12 cellular contexts compared by ENCODE assay signal in the genomic region with DNA sequence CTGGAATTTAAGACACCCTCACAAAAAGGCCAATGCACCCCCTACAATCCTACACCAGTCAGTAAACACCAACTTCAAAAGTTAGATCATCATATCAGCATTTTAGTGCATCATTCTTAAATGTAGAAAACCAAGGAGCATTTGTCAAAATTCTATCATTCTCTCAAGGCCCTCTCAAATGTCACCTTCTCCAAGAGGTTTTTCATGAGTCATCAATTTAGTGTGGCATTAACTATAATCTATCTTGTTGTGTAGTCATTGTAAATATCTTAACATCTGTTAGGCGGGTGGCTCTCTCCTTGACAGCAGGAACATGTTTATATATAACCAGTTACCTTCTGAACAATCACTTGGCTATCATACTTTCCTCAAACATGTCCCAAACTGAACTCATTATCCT.
DNase-seq lines count a peak whose midpoint lies in the region; TF ChIP-seq lines count a peak whose summit lies in the region.
"Had no signal": no experiment of that assay in that cellular context is flagged by ENCODE, and none has a peak within 500 bp of the region (broad histone marks: within the 10 kb centered on the region; RNA-seq: fewer than 3 reads in every experiment).

No MANE protein-coding gene starts in this region.

- TF ChIP-seq CTCF in fibroblast of mammary gland (conservative IDR thresholded peaks at IDR 0.05; ENCODE audit: control insufficient read depth, insufficient read depth, low read depth, low read length) (no peak), CD14-positive monocyte (IDR thresholded peaks at IDR 0.05) (no peak)

- intact Hi-C loops in CD14-positive monocyte (cut with micrococcal nuclease) = no loop called here

- H3K4me3 Mint-ChIP-seq in CD14-positive monocyte = no peak overlapping the region
- H3K4me3 Mint-ChIP-seq: CD4-positive, alpha-beta T cell had no signal

- no peaks in the 10 kb centered on the region for H3K4me1 Mint-ChIP-seq in CD14-positive monocyte

- H3K36me3 Mint-ChIP-seq in CD14-positive monocyte = no peaks in the 10 kb centered on the region

- H3K4me3 ChIP-seq in fibroblast of mammary gland (ENCODE audit: control insufficient read depth, low read depth, low read length) = no peak overlapping the region
- H3K4me3 ChIP-seq: HAP-1 had no signal

- peaks cover 5 to 7% (median 6%) of the 10 kb centered on the region in 3 donors for H3K27me3 Mint-ChIP-seq in CD14-positive monocyte (ENCODE audit: low read depth in 3 of 3)

- H3K27ac Mint-ChIP-seq in CD14-positive monocyte = no peak overlapping the region
- H3K27ac Mint-ChIP-seq: CD4-positive, alpha-beta T cell had no signal

- peak; percentile 31 for DNase-seq in NCI-H2171 treated with DMSO at 0.1 percent for 48 hours (lab: John Stamatoyannopoulos, UW)
- no peak for DNase-seq in NCI-H2171 (lab: John Stamatoyannopoulos, UW)
- peak; percentile 11 for DNase-seq in COR-L47 (lab: John Stamatoyannopoulos, UW)
- DNase-seq in NCI-H69 (lab: John Stamatoyannopoulos, UW) = peak; percentile 52
- peak; percentile 0 for DNase-seq in fibroblast of mammary gland (ENCODE audit: low read depth)
- DNase-seq in CD14-positive monocyte (ENCODE audit: low spot score) = no peak
- no peak for DNase-seq in putamen (ENCODE audit: low spot score)
- DNase-seq: ACHN; BE2C; C1 segment of cervical spinal cord; CD4-positive, alpha-beta T cell had no signal

- peaks cover 0 to 3% (median 2%) of the 10 kb centered on the region in 7 donors for H3K9me3 Mint-ChIP-seq in CD14-positive monocyte
- H3K9me3 Mint-ChIP-seq: CD4-positive, alpha-beta T cell had no signal

Comparison
In these comparisons a context has a peak if more than half of its experiments do, and no peak if none do; other contexts are left out.
1. DNase-seq: peak in NCI-H2171 treated with DMSO at 0.1 percent for 48 hours (single experiment), COR-L47 (single experiment), NCI-H69 (single experiment) and fibroblast of mammary gland (single experiment); none in NCI-H2171 (single experiment), CD14-positive monocyte (single experiment) and putamen (single experiment).